Comparison of ENCODE assay signal across 7 cellular contexts in the genomic region with DNA sequence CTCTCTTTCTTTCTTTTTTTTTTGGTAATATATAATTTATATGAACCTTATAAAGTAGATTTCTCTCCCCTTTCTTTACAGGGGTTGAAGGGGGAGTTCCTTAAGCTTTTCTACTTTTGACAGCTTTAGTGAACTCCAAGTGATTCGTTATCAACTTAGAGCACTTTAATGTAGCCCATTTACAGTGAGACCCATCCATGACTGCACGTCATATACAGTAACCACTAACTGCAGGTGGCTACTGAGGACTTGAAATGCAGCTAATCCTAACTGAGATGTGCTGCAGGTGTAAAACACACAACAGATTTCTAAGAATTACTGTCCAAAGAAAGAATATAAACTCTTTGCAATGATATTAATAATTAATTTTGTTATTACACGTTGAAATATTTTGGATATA. TPM values are rescaled to one million over a fixed set of nuclear protein-coding genes. Genes with fewer than 3 reads are reported as not detected.
DNase-seq lines count a peak whose midpoint lies in the region; ATAC-seq and TF ChIP-seq lines count a peak whose summit lies in the region.

No MANE protein-coding gene starts in this region.

- peak overlapping the region; percentile 74 for H3K4me2 ChIP-seq in GM23338

- no peaks in the 10 kb centered on the region for H3K36me3 Mint-ChIP-seq in GM23338 (ENCODE audit: low read depth)

- H2AFZ ChIP-seq in GM23338: peak overlapping the region; percentile 80

- no peaks in the 10 kb centered on the region for H3K9me3 Mint-ChIP-seq in GM23338

- peaks cover 2% of the 10 kb centered on the region; the same call in 1 of the 3 replicates for H3K4me1 Mint-ChIP-seq in GM23338

- peak overlapping the region; percentile 96 for H3K4me3 Mint-ChIP-seq in GM23338

- no peaks in the 10 kb centered on the region for H3K9me3 ChIP-seq in skeletal muscle tissue (ENCODE audit: control insufficient read depth in 3 of 3, low read length in 3 of 3)

- no peak for TF ChIP-seq CTCF in GM23338 (conservative IDR thresholded peaks at IDR 0.05; ENCODE audit: low read depth in 2 of 2)
- no peak for TF ChIP-seq CTCF in fibroblast of mammary gland (conservative IDR thresholded peaks at IDR 0.05; ENCODE audit: control insufficient read depth, insufficient read depth, low read depth, low read length)

- H3K27ac ChIP-seq in GM23338 (ENCODE audit: low read depth) (no peak overlapping the region), skeletal muscle tissue (ENCODE audit: low read depth, low read length) (no peak overlapping the region)

- ATAC-seq in GM23338 (peak; percentile 32; the same call in 2 of the 3 replicates), HG03469 (IDR thresholded peaks at IDR 0.05; ENCODE audit: unreplicated experiment) (no peak), HG02678 (IDR thresholded peaks at IDR 0.05; ENCODE audit: unreplicated experiment) (no peak)

- no peaks in the 10 kb centered on the region for H3K36me3 ChIP-seq in GM23338 (ENCODE audit: insufficient read depth)
- no peaks in the 10 kb centered on the region for H3K36me3 ChIP-seq in skeletal muscle tissue (ENCODE audit: control insufficient read depth in 3 of 3, insufficient read depth in 3 of 3, low read length in 3 of 3)

- no peak overlapping the region for H3K27ac Mint-ChIP-seq in GM23338

- DNase-seq in GM23338 (ENCODE audit: low spot score): no peak
- DNase-seq in NCI-H345 treated with DMSO at 0.1 percent for 48 hours (lab: John Stamatoyannopoulos, UW; ENCODE audit: unreplicated experiment): peak; percentile 38
- DNase-seq in fibroblast of mammary gland (ENCODE audit: low read depth): no peak
- DNase-seq in DMS79 treated with DMSO at 0.1 percent for 48 hours (lab: John Stamatoyannopoulos, UW): no peak

- no peaks in the 10 kb centered on the region for H3K9me2 ChIP-seq in GM23338 (ENCODE audit: insufficient read depth)

- H4K20me1 ChIP-seq in GM23338 (replicated peaks; ENCODE audit: insufficient read depth): no peaks in the 10 kb centered on the region

- H3K27me3 ChIP-seq in GM23338 (ENCODE audit: insufficient read depth) (no peaks in the 10 kb centered on the region), skeletal muscle tissue (ENCODE audit: control insufficient read depth in 3 of 3, insufficient read depth in 3 of 3, low read length in 3 of 3) (peaks cover 0 to 3% (median 0%) of the 10 kb centered on the region in 3 donors)

- H3K27me3 Mint-ChIP-seq in GM23338 (ENCODE audit: insufficient read depth, low read depth, poor library complexity): peaks cover 2% of the 10 kb centered on the region

- H3K4me3 ChIP-seq in GM23338 (peak overlapping the region; percentile 53), fibroblast of mammary gland (ENCODE audit: control insufficient read depth, low read depth, low read length) (peak overlapping the region; percentile 67), skeletal muscle tissue (ENCODE audit: low read length in 3 of 3) (peak overlapping the region; percentile 79 to 82 (median 82))

- H3F3A ChIP-seq in GM23338 (replicated peaks; ENCODE audit: low read depth): no peaks in the 10 kb centered on the region

- no peaks in the 10 kb centered on the region for H3K79me2 ChIP-seq in GM23338 (replicated peaks; ENCODE audit: insufficient read depth)

- peak overlapping the region; percentile 3 to 61 (median 32) for H3K9ac ChIP-seq in skeletal muscle tissue (ENCODE audit: low read depth in 1 of 3, low read length in 3 of 3)

- H3K4me1 ChIP-seq in GM23338 (ENCODE audit: insufficient read depth): no peaks in the 10 kb centered on the region
- H3K4me1 ChIP-seq in skeletal muscle tissue (ENCODE audit: control insufficient read depth in 3 of 3, insufficient read depth in 3 of 3, low read length in 3 of 3): no peaks in the 10 kb centered on the region

TF ChIP-seq in GM23338, 12 proteins besides CTCF, POLR2A, EP300 and RAD21 (continues in another document):
- TF ChIP-seq STAT1 (IDR thresholded peaks at IDR 0.05; ENCODE audit: unreplicated experiment) (no peak), JUNB (IDR thresholded peaks at IDR 0.05; ENCODE audit: unreplicated experiment) (no peak)
- TF ChIP-seq, protein P1, sequence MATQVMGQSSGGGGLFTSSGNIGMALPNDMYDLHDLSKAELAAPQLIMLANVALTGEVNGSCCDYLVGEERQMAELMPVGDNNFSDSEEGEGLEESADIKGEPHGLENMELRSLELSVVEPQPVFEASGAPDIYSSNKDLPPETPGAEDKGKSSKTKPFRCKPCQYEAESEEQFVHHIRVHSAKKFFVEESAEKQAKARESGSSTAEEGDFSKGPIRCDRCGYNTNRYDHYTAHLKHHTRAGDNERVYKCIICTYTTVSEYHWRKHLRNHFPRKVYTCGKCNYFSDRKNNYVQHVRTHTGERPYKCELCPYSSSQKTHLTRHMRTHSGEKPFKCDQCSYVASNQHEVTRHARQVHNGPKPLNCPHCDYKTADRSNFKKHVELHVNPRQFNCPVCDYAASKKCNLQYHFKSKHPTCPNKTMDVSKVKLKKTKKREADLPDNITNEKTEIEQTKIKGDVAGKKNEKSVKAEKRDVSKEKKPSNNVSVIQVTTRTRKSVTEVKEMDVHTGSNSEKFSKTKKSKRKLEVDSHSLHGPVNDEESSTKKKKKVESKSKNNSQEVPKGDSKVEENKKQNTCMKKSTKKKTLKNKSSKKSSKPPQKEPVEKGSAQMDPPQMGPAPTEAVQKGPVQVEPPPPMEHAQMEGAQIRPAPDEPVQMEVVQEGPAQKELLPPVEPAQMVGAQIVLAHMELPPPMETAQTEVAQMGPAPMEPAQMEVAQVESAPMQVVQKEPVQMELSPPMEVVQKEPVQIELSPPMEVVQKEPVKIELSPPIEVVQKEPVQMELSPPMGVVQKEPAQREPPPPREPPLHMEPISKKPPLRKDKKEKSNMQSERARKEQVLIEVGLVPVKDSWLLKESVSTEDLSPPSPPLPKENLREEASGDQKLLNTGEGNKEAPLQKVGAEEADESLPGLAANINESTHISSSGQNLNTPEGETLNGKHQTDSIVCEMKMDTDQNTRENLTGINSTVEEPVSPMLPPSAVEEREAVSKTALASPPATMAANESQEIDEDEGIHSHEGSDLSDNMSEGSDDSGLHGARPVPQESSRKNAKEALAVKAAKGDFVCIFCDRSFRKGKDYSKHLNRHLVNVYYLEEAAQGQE (IDR thresholded peaks at IDR 0.05; ENCODE audit: unreplicated experiment): no peak
- TF ChIP-seq, protein P2, sequence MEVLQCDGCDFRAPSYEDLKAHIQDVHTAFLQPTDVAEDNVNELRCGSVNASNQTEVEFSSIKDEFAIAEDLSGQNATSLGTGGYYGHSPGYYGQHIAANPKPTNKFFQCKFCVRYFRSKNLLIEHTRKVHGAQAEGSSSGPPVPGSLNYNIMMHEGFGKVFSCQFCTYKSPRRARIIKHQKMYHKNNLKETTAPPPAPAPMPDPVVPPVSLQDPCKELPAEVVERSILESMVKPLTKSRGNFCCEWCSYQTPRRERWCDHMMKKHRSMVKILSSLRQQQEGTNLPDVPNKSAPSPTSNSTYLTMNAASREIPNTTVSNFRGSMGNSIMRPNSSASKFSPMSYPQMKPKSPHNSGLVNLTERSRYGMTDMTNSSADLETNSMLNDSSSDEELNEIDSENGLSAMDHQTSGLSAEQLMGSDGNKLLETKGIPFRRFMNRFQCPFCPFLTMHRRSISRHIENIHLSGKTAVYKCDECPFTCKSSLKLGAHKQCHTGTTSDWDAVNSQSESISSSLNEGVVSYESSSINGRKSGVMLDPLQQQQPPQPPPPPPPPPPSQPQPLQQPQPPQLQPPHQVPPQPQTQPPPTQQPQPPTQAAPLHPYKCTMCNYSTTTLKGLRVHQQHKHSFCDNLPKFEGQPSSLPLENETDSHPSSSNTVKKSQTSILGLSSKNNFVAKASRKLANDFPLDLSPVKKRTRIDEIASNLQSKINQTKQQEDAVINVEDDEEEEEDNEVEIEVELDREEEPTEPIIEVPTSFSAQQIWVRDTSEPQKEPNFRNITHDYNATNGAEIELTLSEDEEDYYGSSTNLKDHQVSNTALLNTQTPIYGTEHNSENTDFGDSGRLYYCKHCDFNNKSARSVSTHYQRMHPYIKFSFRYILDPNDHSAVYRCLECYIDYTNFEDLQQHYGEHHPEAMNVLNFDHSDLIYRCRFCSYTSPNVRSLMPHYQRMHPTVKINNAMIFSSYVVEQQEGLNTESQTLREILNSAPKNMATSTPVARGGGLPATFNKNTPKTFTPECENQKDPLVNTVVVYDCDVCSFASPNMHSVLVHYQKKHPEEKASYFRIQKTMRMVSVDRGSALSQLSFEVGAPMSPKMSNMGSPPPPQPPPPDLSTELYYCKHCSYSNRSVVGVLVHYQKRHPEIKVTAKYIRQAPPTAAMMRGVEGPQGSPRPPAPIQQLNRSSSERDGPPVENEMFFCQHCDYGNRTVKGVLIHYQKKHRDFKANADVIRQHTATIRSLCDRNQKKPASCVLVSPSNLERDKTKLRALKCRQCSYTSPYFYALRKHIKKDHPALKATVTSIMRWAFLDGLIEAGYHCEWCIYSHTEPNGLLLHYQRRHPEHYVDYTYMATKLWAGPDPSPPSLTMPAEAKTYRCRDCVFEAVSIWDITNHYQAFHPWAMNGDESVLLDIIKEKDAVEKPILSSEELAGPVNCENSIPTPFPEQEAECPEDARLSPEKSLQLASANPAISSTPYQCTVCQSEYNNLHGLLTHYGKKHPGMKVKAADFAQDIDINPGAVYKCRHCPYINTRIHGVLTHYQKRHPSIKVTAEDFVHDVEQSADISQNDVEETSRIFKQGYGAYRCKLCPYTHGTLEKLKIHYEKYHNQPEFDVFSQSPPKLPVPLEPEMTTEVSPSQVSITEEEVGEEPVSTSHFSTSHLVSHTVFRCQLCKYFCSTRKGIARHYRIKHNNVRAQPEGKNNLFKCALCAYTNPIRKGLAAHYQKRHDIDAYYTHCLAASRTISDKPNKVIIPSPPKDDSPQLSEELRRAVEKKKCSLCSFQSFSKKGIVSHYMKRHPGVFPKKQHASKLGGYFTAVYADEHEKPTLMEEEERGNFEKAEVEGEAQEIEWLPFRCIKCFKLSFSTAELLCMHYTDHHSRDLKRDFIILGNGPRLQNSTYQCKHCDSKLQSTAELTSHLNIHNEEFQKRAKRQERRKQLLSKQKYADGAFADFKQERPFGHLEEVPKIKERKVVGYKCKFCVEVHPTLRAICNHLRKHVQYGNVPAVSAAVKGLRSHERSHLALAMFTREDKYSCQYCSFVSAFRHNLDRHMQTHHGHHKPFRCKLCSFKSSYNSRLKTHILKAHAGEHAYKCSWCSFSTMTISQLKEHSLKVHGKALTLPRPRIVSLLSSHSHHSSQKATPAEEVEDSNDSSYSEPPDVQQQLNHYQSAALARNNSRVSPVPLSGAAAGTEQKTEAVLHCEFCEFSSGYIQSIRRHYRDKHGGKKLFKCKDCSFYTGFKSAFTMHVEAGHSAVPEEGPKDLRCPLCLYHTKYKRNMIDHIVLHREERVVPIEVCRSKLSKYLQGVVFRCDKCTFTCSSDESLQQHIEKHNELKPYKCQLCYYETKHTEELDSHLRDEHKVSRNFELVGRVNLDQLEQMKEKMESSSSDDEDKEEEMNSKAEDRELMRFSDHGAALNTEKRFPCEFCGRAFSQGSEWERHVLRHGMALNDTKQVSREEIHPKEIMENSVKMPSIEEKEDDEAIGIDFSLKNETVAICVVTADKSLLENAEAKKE (CRISPR knock-in tag; IDR thresholded peaks at IDR 0.05): no peak

RNA-seq across cellular contexts. Expression of a gene that starts 0.6 kb away (rescaled TPM):
- total RNA-seq in GM23338 (2014; rRNA removed; shearing (Covaris generic)): 0.47 and 1.4 TPM in 2 replicates
- 3.2 and 4.0 TPM in 2 replicates for polyA plus RNA-seq in GM23338 (2016; fragmentation: Nextera tagmentation; extraction: Ambion mirVana)
- total RNA-seq in skeletal muscle tissue: not detected

RNA-seq across cellular contexts. Expression of a gene that starts 0.7 kb away (rescaled TPM):
- total RNA-seq in GM23338 (2014; rRNA removed; shearing (Covaris generic)): 0.50 and 0.80 TPM in 2 replicates
- polyA plus RNA-seq in GM23338 (2016; fragmentation: Nextera tagmentation; extraction: Ambion mirVana): 0.44 and 0.45 TPM in 2 replicates
- total RNA-seq in skeletal muscle tissue: not detected
